14 cellular contexts compared by ENCODE assay signal in genomic region chr4:13476152-13476551, GRCh38.
"Had no signal": no experiment of that assay in that cellular context is flagged by ENCODE, and none has a peak within 500 bp of the region (broad histone marks: within the 10 kb centered on the region; RNA-seq: fewer than 3 reads in every experiment).

No MANE protein-coding gene starts in this region.

- H3K4me3 ChIP-seq: colonic mucosa, left lung, lung, suprapubic skin, thyroid gland had no signal

- H3K27ac ChIP-seq: colonic mucosa, left lung, suprapubic skin, thyroid gland had no signal

- H3K9me3 ChIP-seq: colonic mucosa, left lung, suprapubic skin, thyroid gland had no signal

- DNase-seq: colonic mucosa; dermis blood vessel endothelial cell; foreskin melanocyte; islet precursor cell; left lung; naive B cell; stimulated activated CD4-positive, alpha-beta T cell treated with anti-CD3 and anti-CD28 coated beads, Interleukin-4, amount 100 ng/mL, for 1 hour; stimulated activated CD8-positive, alpha-beta memory T cell treated with anti-CD3 and anti-CD28 coated beads, Interleukin-4, amount 100 ng/mL, for 48 hours; stimulated activated naive CD8-positive, alpha-beta T cell treated with anti-CD3 and anti-CD28 coated beads, Interleukin-15, Interleukin-2, amounts not matched to agents 100 U/mL and 50 U/mL, for 24 hours; thyroid gland had no signal

- H3K36me3 ChIP-seq: colonic mucosa, suprapubic skin, thyroid gland had no signal

- ATAC-seq: left lung had no signal

- FAIRE-seq: endothelial cell of umbilical vein, urothelium cell line had no signal

- H3K27me3 ChIP-seq: colonic mucosa, left lung, suprapubic skin, thyroid gland had no signal

- H3K4me1 ChIP-seq: colonic mucosa, left lung, suprapubic skin had no signal
